ENCODE assay signal across 8 cellular contexts in the genomic region with DNA sequence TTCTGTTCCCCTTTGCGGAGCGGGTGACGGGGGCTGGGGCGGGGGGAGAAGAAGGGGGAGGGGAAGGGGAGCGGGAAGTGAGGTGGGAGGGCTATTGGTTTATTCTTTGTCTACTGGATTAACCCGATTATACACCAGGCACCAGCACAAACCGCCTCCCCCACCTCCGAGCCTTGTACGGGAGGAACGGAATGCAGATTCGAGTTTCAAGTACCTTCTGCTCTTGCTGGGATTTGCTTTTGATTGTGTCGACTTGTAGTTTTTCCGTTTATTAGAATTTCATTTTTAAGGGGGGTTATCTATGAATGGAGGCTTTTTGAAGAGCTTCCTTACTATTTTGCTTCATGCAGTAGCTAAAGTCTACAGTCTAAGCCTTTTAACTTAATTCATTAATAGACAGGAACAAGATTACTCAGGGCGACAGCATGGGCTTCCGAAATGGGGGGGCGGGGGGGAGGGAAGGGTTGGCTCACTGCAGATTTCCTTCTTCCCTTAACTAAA. TPM values are rescaled to one million over a fixed set of nuclear protein-coding genes. Genes with fewer than 3 reads are reported as not detected.
A peak's percentile ranks its signal among the peaks of the same experiment; 100 is the strongest.
DNase-seq lines count a peak whose midpoint lies in the region; ATAC-seq and TF ChIP-seq lines count a peak whose summit lies in the region.

No MANE protein-coding gene starts in this region.

- no peak overlapping the region for H3K27ac Mint-ChIP-seq in T-helper 2 cell treated with Interferon-gamma antibody and Interleukin-4, amounts not matched to agents 5 μg/mL and 100 μg/mL, for 36 hours
- peak overlapping the region in 1 of 9 donors; percentile 43 for H3K27ac Mint-ChIP-seq in naive thymus-derived CD4-positive, alpha-beta T cell

- TF ChIP-seq CTCF in fibroblast of mammary gland (conservative IDR thresholded peaks at IDR 0.05; ENCODE audit: control insufficient read depth, insufficient read depth, low read depth, low read length), result no peak

- no peaks in the 10 kb centered on the region for H3K9me3 ChIP-seq in BLaER1
- H3K9me3 ChIP-seq in naive thymus-derived CD4-positive, alpha-beta T cell (ENCODE audit: control insufficient read depth in 2 of 3, low read length in 3 of 3), result no peaks in the 10 kb centered on the region

- intact Hi-C loops in naive thymus-derived CD4-positive, alpha-beta T cell (cut with micrococcal nuclease), result loop anchor here in 1 of 2 donors (5.0 kb wide), 2 partner anchors 675 to 1745 kb away; no protein-coding TSS in a partner anchor

- peaks cover 44% of the 10 kb centered on the region for H3K4me1 ChIP-seq in BLaER1
- peaks cover 5 to 11% of the 10 kb centered on the region in 2 donors for H3K4me1 ChIP-seq in naive thymus-derived CD4-positive, alpha-beta T cell (ENCODE audit: control insufficient read depth in 2 of 2, insufficient read depth in 2 of 2, low read length in 2 of 2)

- H3K9me3 Mint-ChIP-seq in T-helper 2 cell treated with Interferon-gamma antibody and Interleukin-4, amounts not matched to agents 5 μg/mL and 100 μg/mL, for 36 hours, result no peaks in the 10 kb centered on the region
- H3K9me3 Mint-ChIP-seq in naive thymus-derived CD4-positive, alpha-beta T cell, result peaks cover 0 to 2% (median 0%) of the 10 kb centered on the region in 11 donors

- DNase-seq in HK-2 (ENCODE audit: unreplicated experiment) (peak; percentile 34), fibroblast of mammary gland (ENCODE audit: low read depth) (peak; percentile 48)
- DNase-seq in T-helper 2 cell treated with Interferon-gamma antibody and Interleukin-4, amounts not matched to agents 5 μg/mL and 100 μg/mL, for 36 hours (ENCODE audit: low spot score), result no peak
- DNase-seq in naive thymus-derived CD4-positive, alpha-beta T cell, result no peak

- no peak for ATAC-seq in naive thymus-derived CD4-positive, alpha-beta T cell
- ATAC-seq in GM19463 (IDR thresholded peaks at IDR 0.05; ENCODE audit: unreplicated experiment) (no peak), HG02885 (IDR thresholded peaks at IDR 0.05; ENCODE audit: poor library complexity, unreplicated experiment) (no peak), GM21723 (IDR thresholded peaks at IDR 0.05; ENCODE audit: unreplicated experiment) (no peak)

- peak overlapping the region; percentile 97 for H3K4me3 ChIP-seq in BLaER1
- H3K4me3 ChIP-seq in fibroblast of mammary gland (ENCODE audit: control insufficient read depth, low read depth, low read length), result peak overlapping the region; percentile 82
- peak overlapping the region; percentile 53 for H3K4me3 ChIP-seq in naive thymus-derived CD4-positive, alpha-beta T cell (ENCODE audit: low read length)

- POLR2A ChIA-PET in naive thymus-derived CD4-positive, alpha-beta T cell (lab: Charles Lee), result no interaction called here

- H3K4me1 Mint-ChIP-seq in T-helper 2 cell treated with Interferon-gamma antibody and Interleukin-4, amounts not matched to agents 5 μg/mL and 100 μg/mL, for 36 hours (ENCODE audit: low read depth), result peaks cover 17% of the 10 kb centered on the region
- H3K4me1 Mint-ChIP-seq in naive thymus-derived CD4-positive, alpha-beta T cell, result peaks cover 13 to 28% (median 25%) of the 10 kb centered on the region in 7 donors

- peaks cover 36% of the 10 kb centered on the region for H4K20me1 ChIP-seq in BLaER1

- CTCF ChIA-PET in naive thymus-derived CD4-positive, alpha-beta T cell (lab: Charles Lee), result no interaction called here

- no peaks in the 10 kb centered on the region for H3K27me3 ChIP-seq in BLaER1
- H3K27me3 ChIP-seq in naive thymus-derived CD4-positive, alpha-beta T cell (ENCODE audit: control insufficient read depth in 2 of 2, insufficient read depth in 2 of 2, low read length in 2 of 2), result peaks cover 0 to 6% of the 10 kb centered on the region in 2 donors

- H3K4me2 ChIP-seq in BLaER1, result peak overlapping the region; percentile 96

- peak overlapping the region; percentile 98 for H3K9ac ChIP-seq in BLaER1

- peak overlapping the region; percentile 40 for H3K4me3 Mint-ChIP-seq in T-helper 2 cell treated with Interferon-gamma antibody and Interleukin-4, amounts not matched to agents 5 μg/mL and 100 μg/mL, for 36 hours
- H3K4me3 Mint-ChIP-seq in naive thymus-derived CD4-positive, alpha-beta T cell, result peak overlapping the region in 7 of 10 donors; percentile 55 to 90 (median 83)

- H3K36me3 Mint-ChIP-seq in T-helper 2 cell treated with Interferon-gamma antibody and Interleukin-4, amounts not matched to agents 5 μg/mL and 100 μg/mL, for 36 hours (ENCODE audit: low read depth), result no peaks in the 10 kb centered on the region
- no peaks in the 10 kb centered on the region for H3K36me3 Mint-ChIP-seq in naive thymus-derived CD4-positive, alpha-beta T cell

- peaks cover 9% of the 10 kb centered on the region for H3K36me3 ChIP-seq in BLaER1
- H3K36me3 ChIP-seq in naive thymus-derived CD4-positive, alpha-beta T cell (ENCODE audit: control insufficient read depth in 2 of 3, insufficient read depth in 3 of 3, low read length in 3 of 3), result no peaks in the 10 kb centered on the region

- peak overlapping the region; percentile 96 for H3K27ac ChIP-seq in BLaER1
- no peak overlapping the region for H3K27ac ChIP-seq in naive thymus-derived CD4-positive, alpha-beta T cell (ENCODE audit: low read depth, low read length)

- peaks cover 33% of the 10 kb centered on the region for H3K27me3 Mint-ChIP-seq in T-helper 2 cell treated with Interferon-gamma antibody and Interleukin-4, amounts not matched to agents 5 μg/mL and 100 μg/mL, for 36 hours (ENCODE audit: low read depth)
- peaks cover 28 to 48% (median 35%) of the 10 kb centered on the region in 5 donors for H3K27me3 Mint-ChIP-seq in naive thymus-derived CD4-positive, alpha-beta T cell

RNA-seq across cellular contexts. Expression of gene SPRY2, which starts 0.9 kb away (rescaled TPM):
- total RNA-seq in naive thymus-derived CD4-positive, alpha-beta T cell, result 1 to 10 TPM in 1 of 5 experiments, under 1 TPM in 2, not detected in 2; 0.13 to 1.2 (median 0.16) TPM
- polyA plus RNA-seq in naive thymus-derived CD4-positive, alpha-beta T cell, result not detected

Comparison
In these comparisons a context has a peak if more than half of its experiments do, and no peak if none do; other contexts are left out.
1. DNase-seq: peak in HK-2 (single experiment) and fibroblast of mammary gland (single experiment); none in T-helper 2 cell treated with Interferon-gamma antibody and Interleukin-4, amounts not matched to agents 5 μg/mL and 100 μg/mL, for 36 hours (single experiment) and naive thymus-derived CD4-positive, alpha-beta T cell (0 of 9).
2. Peak in every context shown above with its lines, with median percentiles within 50 percentile points of each other: H3K4me3 ChIP-seq.